12 cellular contexts compared by ENCODE assay signal in the genomic region with DNA sequence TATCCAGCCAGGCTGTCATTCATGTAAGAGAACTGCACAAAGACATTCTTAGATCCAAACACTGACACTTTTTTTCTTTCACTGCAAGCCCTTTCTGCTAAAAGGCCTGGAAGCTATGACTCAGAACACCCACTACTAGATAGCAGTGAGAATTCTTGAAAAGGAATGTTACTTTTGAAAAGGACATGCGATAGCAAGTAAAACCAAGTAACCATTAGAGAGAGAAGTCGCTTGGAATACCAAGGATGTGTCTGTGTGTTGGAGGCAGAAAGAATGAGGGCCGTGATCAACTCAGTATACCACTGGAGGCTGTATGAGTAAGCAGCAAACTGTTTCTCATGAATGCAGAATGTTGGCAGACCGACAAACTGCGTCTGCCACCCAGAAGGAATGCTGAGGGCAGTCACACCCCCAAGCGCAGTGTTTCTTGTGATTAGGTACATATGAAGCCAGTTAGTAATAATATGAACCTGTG.
DNase-seq lines count a peak whose midpoint lies in the region; ATAC-seq and TF ChIP-seq lines count a peak whose summit lies in the region.
"Had no signal": no experiment of that assay in that cellular context is flagged by ENCODE, and none has a peak within 500 bp of the region (broad histone marks: within the 10 kb centered on the region; RNA-seq: fewer than 3 reads in every experiment).

No MANE protein-coding gene starts in this region.

- no peak overlapping the region for H2BK15ac ChIP-seq in neuronal stem cell (ENCODE audit: low read length)

- H3K9ac ChIP-seq in neuronal stem cell (ENCODE audit: low read depth, low read length, poor library complexity): no peak overlapping the region

- intact Hi-C loops in vagina (cut with DNase I): no loop called here

- H3K9me3 Mint-ChIP-seq in activated T-cell treated with anti-CD3 and anti-CD28 coated beads, Interleukin-2, amount 50 U/mL, for 72 hours: peaks cover 5 to 7% of the 10 kb centered on the region in 2 donors

- H3K27ac ChIP-seq in neuronal stem cell (replicated peaks; ENCODE audit: low read length) (peak overlapping the region; percentile 62), vagina (no peak overlapping the region)

- H3K27me3 ChIP-seq in neuronal stem cell (ENCODE audit: control insufficient read depth in 3 of 3, insufficient read depth in 3 of 3, low read depth in 1 of 3, low read length in 3 of 3): no peaks in the 10 kb centered on the region
- H3K27me3 ChIP-seq in HAP-1 (ENCODE audit: low read depth): no peaks in the 10 kb centered on the region
- H3K27me3 ChIP-seq in vagina: no peaks in the 10 kb centered on the region

- DNase-seq in ACHN (peak; percentile 86), NCI-H226 (peak; percentile 94), epithelial cell of proximal tubule (ENCODE audit: low read depth) (peak; percentile 61), neuronal stem cell (ENCODE audit: low spot score) (peak; percentile 36), iPS-NIHi11 (ENCODE audit: low spot score) (no peak), HAP-1 (ENCODE audit: low spot score in 2 of 2) (no peak), vagina (ENCODE audit: extremely low spot score in 2 of 2) (no peak)
- no peak for DNase-seq in activated T-cell treated with anti-CD3 and anti-CD28 coated beads, Interleukin-2, amount 50 U/mL, for 72 hours
- DNase-seq: activated naive CD4-positive, alpha-beta T cell treated with anti-CD3 and anti-CD28 coated beads, Interleukin-2, amount 50 U/mL, for 16 hours; CD4-positive, alpha-beta T cell; naive thymus-derived CD4-positive, alpha-beta T cell had no signal

- H3K4me1 ChIP-seq in neuronal stem cell (ENCODE audit: control insufficient read depth in 2 of 2, insufficient read depth in 1 of 2, low read depth in 1 of 2, low read length in 2 of 2) (peaks cover 0 to 7% of the 10 kb centered on the region in 2 donors), HAP-1 (no peaks in the 10 kb centered on the region), vagina (no peaks in the 10 kb centered on the region)

- H3K18ac ChIP-seq in neuronal stem cell (ENCODE audit: low read length): no peak overlapping the region

- H2BK12ac ChIP-seq in neuronal stem cell (ENCODE audit: low read length): no peak overlapping the region

- no peak overlapping the region for H3K23ac ChIP-seq in neuronal stem cell (ENCODE audit: low read depth, low read length, poor library complexity)

- H3K79me1 ChIP-seq in neuronal stem cell (ENCODE audit: low read depth, low read length): no peaks in the 10 kb centered on the region

- H3K27me3 Mint-ChIP-seq in activated T-cell treated with anti-CD3 and anti-CD28 coated beads, Interleukin-2, amount 50 U/mL, for 72 hours (ENCODE audit: low read depth): no peaks in the 10 kb centered on the region
- H3K27me3 Mint-ChIP-seq: CD4-positive, alpha-beta T cell; naive thymus-derived CD4-positive, alpha-beta T cell had no signal

- H2BK120ac ChIP-seq in neuronal stem cell (ENCODE audit: low read depth, low read length): no peak overlapping the region

- H2BK5ac ChIP-seq in neuronal stem cell (ENCODE audit: low read length): no peak overlapping the region

- no peak for TF ChIP-seq POLR2A in vagina (IDR thresholded peaks at IDR 0.05)

- H4K91ac ChIP-seq in neuronal stem cell (ENCODE audit: low read depth, low read length, poor library complexity): no peak overlapping the region

- H3K4ac ChIP-seq in neuronal stem cell (ENCODE audit: low read length): no peak overlapping the region

- H3K36me3 ChIP-seq in neuronal stem cell (replicated peaks in 1 of 2; ENCODE audit: control insufficient read depth in 2 of 2, insufficient read depth in 2 of 2, low read length in 2 of 2) (no peaks in the 10 kb centered on the region), HAP-1 (replicated peaks) (no peaks in the 10 kb centered on the region), vagina (no peaks in the 10 kb centered on the region)

- no peak overlapping the region for H3K4me2 ChIP-seq in neuronal stem cell (ENCODE audit: insufficient read depth, low read length, poor library complexity, severe bottlenecking)

- no peak for ATAC-seq in activated T-cell treated with anti-CD3 and anti-CD28 coated beads, Interleukin-2, amount 50 U/mL, for 72 hours (replicated peaks in 1 of 2)
- ATAC-seq: esophagus mucosa; naive thymus-derived CD4-positive, alpha-beta T cell had no signal

- WGBS in neuronal stem cell (ENCODE audit: extremely low coverage in 2 of 2, insufficient read length in 2 of 2, insufficient replicate concordance in 1 of 2), 2 donors: no CpG with 5 or more reads among the region's 6 CpGs

- H3K4me3 Mint-ChIP-seq in activated T-cell treated with anti-CD3 and anti-CD28 coated beads, Interleukin-2, amount 50 U/mL, for 72 hours: no peak overlapping the region
- H3K4me3 Mint-ChIP-seq: CD4-positive, alpha-beta T cell; naive thymus-derived CD4-positive, alpha-beta T cell had no signal

- no peak overlapping the region for H3K27ac Mint-ChIP-seq in activated T-cell treated with anti-CD3 and anti-CD28 coated beads, Interleukin-2, amount 50 U/mL, for 72 hours
- H3K27ac Mint-ChIP-seq: CD4-positive, alpha-beta T cell; naive thymus-derived CD4-positive, alpha-beta T cell had no signal

- no peaks in the 10 kb centered on the region for H3K9me3 ChIP-seq in neuronal stem cell (replicated peaks in 1 of 2; ENCODE audit: control insufficient read depth in 2 of 2, insufficient read depth in 1 of 2, low read depth in 1 of 2, low read length in 2 of 2)
- H3K9me3 ChIP-seq in HAP-1: no peaks in the 10 kb centered on the region
- H3K9me3 ChIP-seq in vagina: no peaks in the 10 kb centered on the region

- H2AK5ac ChIP-seq in neuronal stem cell (ENCODE audit: low read depth, low read length): no peak overlapping the region

- no peaks in the 10 kb centered on the region for H3K36me3 Mint-ChIP-seq in activated T-cell treated with anti-CD3 and anti-CD28 coated beads, Interleukin-2, amount 50 U/mL, for 72 hours (ENCODE audit: insufficient read depth in 2 of 2)
- H3K36me3 Mint-ChIP-seq: naive thymus-derived CD4-positive, alpha-beta T cell had no signal

- peak overlapping the region; percentile 69 for H2AFZ ChIP-seq in neuronal stem cell (ENCODE audit: low read length)

- in situ Hi-C loops in ACHN (cut with HindIII; ENCODE audit: low pct_ligation_motif_present, low pct_unique_long_range_greater_than_20kb, low sequenced_read_pairs): no loop called here
- in situ Hi-C loops in HAP-1 (cut with MboI; ENCODE audit: low sequenced_read_pairs): no loop called here

- no peak overlapping the region for H4K8ac ChIP-seq in neuronal stem cell (ENCODE audit: low read depth, low read length)

- TF ChIP-seq CTCF in epithelial cell of proximal tubule (conservative IDR thresholded peaks at IDR 0.05; ENCODE audit: low read depth, low read length): no peak
- no peak for TF ChIP-seq CTCF in vagina (IDR thresholded peaks at IDR 0.05)

- no peaks in the 10 kb centered on the region for H3K4me1 Mint-ChIP-seq in activated T-cell treated with anti-CD3 and anti-CD28 coated beads, Interleukin-2, amount 50 U/mL, for 72 hours (ENCODE audit: low read depth)
- H3K4me1 Mint-ChIP-seq: naive thymus-derived CD4-positive, alpha-beta T cell had no signal

- no peak overlapping the region for H3K4me3 ChIP-seq in epithelial cell of proximal tubule (ENCODE audit: low read depth, low read length)
- no peak overlapping the region for H3K4me3 ChIP-seq in neuronal stem cell (ENCODE audit: low read length in 2 of 2)
- H3K4me3 ChIP-seq in HAP-1: no peak overlapping the region
- no peak overlapping the region for H3K4me3 ChIP-seq in vagina

- H3K14ac ChIP-seq in neuronal stem cell (ENCODE audit: low read length): no peak overlapping the region

Comparison
In these comparisons a context has a peak if more than half of its experiments do, and no peak if none do; other contexts are left out.
1. DNase-seq: peak in ACHN (single experiment), NCI-H226 (single experiment), epithelial cell of proximal tubule (single experiment) and neuronal stem cell (single experiment); none in activated T-cell treated with anti-CD3 and anti-CD28 coated beads, Interleukin-2, amount 50 U/mL, for 72 hours (0 of 2), iPS-NIHi11 (single experiment), HAP-1 (0 of 2) and vagina (0 of 2).